Comparison of ENCODE assay signal across 8 cellular contexts in the genomic region with DNA sequence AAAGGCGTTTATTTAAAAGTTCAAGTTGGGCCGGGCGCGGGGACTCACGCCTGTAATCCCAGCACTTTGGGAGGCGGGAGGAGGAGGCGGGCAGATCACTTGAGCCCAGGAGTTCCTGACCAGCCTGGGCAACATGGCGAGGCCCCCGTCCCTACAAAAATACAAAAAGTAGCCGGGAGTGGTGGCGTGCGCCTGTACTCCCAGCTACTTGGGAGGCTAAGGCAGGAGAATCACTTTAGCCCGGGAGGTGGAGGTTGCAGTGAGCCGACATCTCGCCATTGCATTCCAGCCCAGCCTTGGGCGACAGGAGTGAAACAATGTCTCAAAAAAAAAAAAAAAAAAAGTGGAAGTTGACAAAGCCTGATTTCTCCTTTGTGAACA. TPM values are rescaled to one million over a fixed set of nuclear protein-coding genes. Genes with fewer than 3 reads are reported as not detected.
DNase-seq lines count a peak whose midpoint lies in the region; ATAC-seq, FAIRE-seq and TF ChIP-seq lines count a peak whose summit lies in the region.

No MANE protein-coding gene starts in this region.

- no peak for ATAC-seq in GM21619 (IDR thresholded peaks at IDR 0.05; ENCODE audit: unreplicated experiment)

- no peaks in the 10 kb centered on the region for H3K9me3 Mint-ChIP-seq in activated naive CD8-positive, alpha-beta T cell (ENCODE audit: low read depth)

- H3K36me3 ChIP-seq in H7 (replicated peaks; ENCODE audit: control insufficient read depth, insufficient read depth, low read length) (peaks cover 2% of the 10 kb centered on the region), keratinocyte (ENCODE audit: control insufficient read depth in 2 of 2, extremely low read depth in 1 of 2, insufficient read depth in 2 of 2, low read length in 2 of 2) (peaks cover 2 to 7% of the 10 kb centered on the region in 2 experiments), subcutaneous abdominal adipose tissue (ENCODE audit: control insufficient read depth in 5 of 5, insufficient read depth in 5 of 5, low read length in 5 of 5) (peaks cover 3 to 13% (median 5%) of the 10 kb centered on the region in 5 donors)

- peaks cover 57% of the 10 kb centered on the region for H3K79me2 ChIP-seq in keratinocyte (ENCODE audit: control insufficient read depth, insufficient read depth, low read length)

- peak overlapping the region; percentile 84 for H3K4me3 Mint-ChIP-seq in activated naive CD8-positive, alpha-beta T cell

- peaks cover 21% of the 10 kb centered on the region for H3K4me1 Mint-ChIP-seq in activated naive CD8-positive, alpha-beta T cell (ENCODE audit: low read depth)

- CTCF ChIA-PET in AG04449 (lab: Yijun Ruan, JAX): interaction anchor here (1.1 to 10.0 kb wide), 3 partner anchors 12 to 112 kb away, joined by 3 to 95 read pairs (median 3); a partner anchor contains a TSS

- peak overlapping the region; percentile 74 for H3K4me3 ChIP-seq in AG04449 (ENCODE audit: low read depth, low read length)
- H3K4me3 ChIP-seq in H7 (ENCODE audit: insufficient read depth, low read depth, low read length): peak overlapping the region; percentile 85
- H3K4me3 ChIP-seq in keratinocyte (ENCODE audit: control insufficient read depth in 2 of 3, extremely low read depth in 1 of 3, insufficient read depth in 2 of 3, low read depth in 1 of 3, low read length in 3 of 3): peak overlapping the region; percentile 91 to 95 (median 93)
- H3K4me3 ChIP-seq in subcutaneous abdominal adipose tissue (ENCODE audit: low read depth in 1 of 5, low read length in 5 of 5): peak overlapping the region; percentile 67 to 89 (median 85)

- dilution Hi-C loops in keratinocyte (cut with MboI; ENCODE audit: extremely low pct_ligation_motif_present, low sequenced_read_pairs): no loop called here

- H4K20me1 ChIP-seq in keratinocyte (ENCODE audit: control insufficient read depth, extremely low read depth, insufficient read depth, low read length): peaks cover 4% of the 10 kb centered on the region

- DNase-seq in AG04449 (ENCODE audit: low read depth, low spot score) (no peak), H7 (no peak), keratinocyte (ENCODE audit: low read depth, low spot score) (no peak), GOT3 (lab: John Stamatoyannopoulos, UW) (no peak), H54 (ENCODE audit: insufficient read length, low spot score) (no peak)

- FAIRE-seq in keratinocyte (lab: Jason Lieb, UNC): no peak
- no peak for FAIRE-seq in H54 (lab: Jason Lieb, UNC)

- H3K9me1 ChIP-seq in keratinocyte (ENCODE audit: control insufficient read depth, extremely low read depth, insufficient read depth, low read length): no peaks in the 10 kb centered on the region

- peaks cover 2% of the 10 kb centered on the region for H3K36me3 Mint-ChIP-seq in activated naive CD8-positive, alpha-beta T cell

- no peak for TF ChIP-seq CTCF in AG04449 (IDR thresholded peaks at IDR 0.05; ENCODE audit: insufficient read depth, low read length, missing control alignments)
- TF ChIP-seq CTCF in keratinocyte (optimal IDR thresholded peaks at IDR 0.05 in 1 of 3, IDR thresholded peaks at IDR 0.05 in 1 of 3, conservative IDR thresholded peaks at IDR 0.05 in 1 of 3; ENCODE audit: extremely low read depth in 1 of 3, insufficient read depth in 2 of 3, low read length in 3 of 3): no peak

- POLR2A ChIA-PET in AG04449 (lab: Yijun Ruan, JAX): interaction anchor here (1.2 kb wide), 1 partner anchor 10 kb away, joined by 5 read pairs; no protein-coding TSS in a partner anchor

- H3K4me1 ChIP-seq in keratinocyte (ENCODE audit: control insufficient read depth, extremely low read depth, insufficient read depth, low read length) (peaks cover 15% of the 10 kb centered on the region), subcutaneous abdominal adipose tissue (ENCODE audit: control insufficient read depth in 5 of 5, insufficient read depth in 5 of 5, low read length in 5 of 5) (peaks cover 5 to 37% (median 25%) of the 10 kb centered on the region in 5 donors)

- H3K9ac ChIP-seq in keratinocyte (ENCODE audit: control insufficient read depth, extremely low read depth, insufficient read depth, low read length) (peak overlapping the region; percentile 94), subcutaneous abdominal adipose tissue (ENCODE audit: low read length in 5 of 5) (peak overlapping the region; percentile 73 to 98 (median 94))

- peak overlapping the region; percentile 85 for H3K27ac Mint-ChIP-seq in activated naive CD8-positive, alpha-beta T cell

- H3K4me2 ChIP-seq in keratinocyte (ENCODE audit: control insufficient read depth, extremely low read depth, insufficient read depth, low read depth, low read length): peak overlapping the region; percentile 89

- H3K27me3 Mint-ChIP-seq in activated naive CD8-positive, alpha-beta T cell: no peaks in the 10 kb centered on the region

- TF ChIP-seq POLR2A in H54 (IDR thresholded peaks at IDR 0.05; ENCODE audit: low read depth, low read length): no peak

- H3K9me3 ChIP-seq in keratinocyte (ENCODE audit: control insufficient read depth, low read depth, low read length) (no peaks in the 10 kb centered on the region), subcutaneous abdominal adipose tissue (ENCODE audit: control insufficient read depth in 5 of 5, low read length in 5 of 5) (no peaks in the 10 kb centered on the region)

- H3K27ac ChIP-seq in keratinocyte (ENCODE audit: control insufficient read depth, insufficient read depth, low read length) (peak overlapping the region; percentile 87), subcutaneous abdominal adipose tissue (ENCODE audit: low read depth, low read length) (peak overlapping the region; percentile 84)

- H3K27me3 ChIP-seq in H7 (ENCODE audit: control insufficient read depth, insufficient read depth, low read length) (peaks cover 4% of the 10 kb centered on the region; the same call in 1 of the 2 replicates), keratinocyte (ENCODE audit: control insufficient read depth, extremely low read depth, insufficient read depth, low read length) (no peaks in the 10 kb centered on the region), subcutaneous abdominal adipose tissue (ENCODE audit: control insufficient read depth in 5 of 5, insufficient read depth in 4 of 5, low read length in 5 of 5) (no peaks in the 10 kb centered on the region)

- H2AFZ ChIP-seq in keratinocyte (ENCODE audit: control insufficient read depth, low read length): peak overlapping the region; percentile 88

RNA-seq across cellular contexts. Expression of a gene that starts 0.8 kb away (rescaled TPM):
- total RNA-seq in H7 (2014; rRNA removed; shearing (Covaris generic)): 83.9 and 95.1 TPM in 2 replicates
- polyA plus RNA-seq in keratinocyte: 64.9 to 78.1 TPM (median 74.4 TPM) in 3 replicates
- 89.3 TPM for polyA plus RNA-seq in keratinocyte (2011; ENCODE audit: low read depth)
- 64.6 and 69.2 TPM in 2 replicates for polyA plus RNA-seq in keratinocyte (2011; cell fraction: cytosol; rRNA removed)
- polyA plus RNA-seq in keratinocyte (2011; cell fraction: nucleus; rRNA removed): 27.6 and 33.0 TPM in 2 replicates
- 70.5 and 88.5 TPM in 2 replicates for polyA plus RNA-seq in keratinocyte (2012; ENCODE audit: low replicate concordance)
- polyA minus RNA-seq in keratinocyte: 30.7 to 37.6 TPM (median 32.9 TPM) in 3 replicates
- polyA minus RNA-seq in keratinocyte (2011; cell fraction: cytosol; rRNA and poly(A)+ RNA removed): 54.3 TPM
- 11.2 and 12.6 TPM in 2 replicates for polyA minus RNA-seq in keratinocyte (2011; cell fraction: nucleus; rRNA and poly(A)+ RNA removed)

RNA-seq across cellular contexts. Expression of a gene that starts 12.6 kb away (rescaled TPM):
- total RNA-seq in H7 (2014; rRNA removed; shearing (Covaris generic)): 20.1 and 23.7 TPM in 2 replicates
- 14.0 to 17.1 TPM (median 15.4 TPM) in 3 replicates for polyA plus RNA-seq in keratinocyte
- 1.9 TPM for polyA plus RNA-seq in keratinocyte (2011; ENCODE audit: low read depth)
- polyA plus RNA-seq in keratinocyte (2011; cell fraction: cytosol; rRNA removed): 10.1 and 13.5 TPM in 2 replicates
- 14.4 and 15.7 TPM in 2 replicates for polyA plus RNA-seq in keratinocyte (2011; cell fraction: nucleus; rRNA removed)
- polyA plus RNA-seq in keratinocyte (2012; ENCODE audit: low replicate concordance): 9.6 and 14.2 TPM in 2 replicates
- 18.0 to 22.9 TPM (median 22.1 TPM) in 3 replicates for polyA minus RNA-seq in keratinocyte
- polyA minus RNA-seq in keratinocyte (2011; cell fraction: cytosol; rRNA and poly(A)+ RNA removed): 12.3 TPM
- 8.1 and 10.9 TPM in 2 replicates for polyA minus RNA-seq in keratinocyte (2011; cell fraction: nucleus; rRNA and poly(A)+ RNA removed)

RNA-seq across cellular contexts. Expression of a gene that starts 12.7 kb away (rescaled TPM):
- 82.1 and 101 TPM in 2 replicates for total RNA-seq in H7 (2014; rRNA removed; shearing (Covaris generic))
- polyA plus RNA-seq in keratinocyte: 102 to 119 TPM (median 107 TPM) in 3 replicates
- polyA plus RNA-seq in keratinocyte (2011; ENCODE audit: low read depth): 56.1 TPM
- polyA plus RNA-seq in keratinocyte (2011; cell fraction: cytosol; rRNA removed): 93.2 and 103 TPM in 2 replicates
- 97.2 and 130 TPM in 2 replicates for polyA plus RNA-seq in keratinocyte (2011; cell fraction: nucleus; rRNA removed)
- polyA plus RNA-seq in keratinocyte (2012; ENCODE audit: low replicate concordance): 58.5 and 80.9 TPM in 2 replicates
- polyA minus RNA-seq in keratinocyte: 34.7 to 79.7 TPM (median 67.5 TPM) in 3 replicates
- polyA minus RNA-seq in keratinocyte (2011; cell fraction: cytosol; rRNA and poly(A)+ RNA removed): 49.5 TPM
- 13.8 and 16.4 TPM in 2 replicates for polyA minus RNA-seq in keratinocyte (2011; cell fraction: nucleus; rRNA and poly(A)+ RNA removed)

RNA-seq across cellular contexts. Expression of a gene that starts 13.2 kb away (rescaled TPM):
- 119 and 155 TPM in 2 replicates for total RNA-seq in H7 (2014; rRNA removed; shearing (Covaris generic))
- polyA plus RNA-seq in keratinocyte: 90.9 to 110 TPM (median 100 TPM) in 3 replicates
- 27.0 TPM for polyA plus RNA-seq in keratinocyte (2011; ENCODE audit: low read depth)
- polyA plus RNA-seq in keratinocyte (2011; cell fraction: cytosol; rRNA removed): 49.7 and 72.9 TPM in 2 replicates
- polyA plus RNA-seq in keratinocyte (2011; cell fraction: nucleus; rRNA removed): 186 and 213 TPM in 2 replicates
- polyA plus RNA-seq in keratinocyte (2012; ENCODE audit: low replicate concordance): 27.9 and 50.7 TPM in 2 replicates
- polyA minus RNA-seq in keratinocyte: 157 to 238 TPM (median 161 TPM) in 3 replicates
- 79.4 TPM for polyA minus RNA-seq in keratinocyte (2011; cell fraction: cytosol; rRNA and poly(A)+ RNA removed)
- 119 and 249 TPM in 2 replicates for polyA minus RNA-seq in keratinocyte (2011; cell fraction: nucleus; rRNA and poly(A)+ RNA removed)

RNA-seq across cellular contexts. Expression of a gene that starts 20.3 kb away (rescaled TPM):
- not detected in 2 replicates for total RNA-seq in H7 (2014; rRNA removed; shearing (Covaris generic))
- 0.06 TPM in 1 of 3 replicates, not detected in the others for polyA plus RNA-seq in keratinocyte
- not detected for polyA plus RNA-seq in keratinocyte (2011; ENCODE audit: low read depth)
- polyA plus RNA-seq in keratinocyte (2011; cell fraction: cytosol; rRNA removed): not detected in 2 replicates
- polyA plus RNA-seq in keratinocyte (2011; cell fraction: nucleus; rRNA removed): not detected in 2 replicates
- polyA plus RNA-seq in keratinocyte (2012; ENCODE audit: low replicate concordance): not detected in 2 replicates
- polyA minus RNA-seq in keratinocyte: not detected in 3 replicates
- polyA minus RNA-seq in keratinocyte (2011; cell fraction: cytosol; rRNA and poly(A)+ RNA removed): not detected
- not detected in 2 replicates for polyA minus RNA-seq in keratinocyte (2011; cell fraction: nucleus; rRNA and poly(A)+ RNA removed)
